ENCODE assay signal across 35 cellular contexts in the genomic region with DNA sequence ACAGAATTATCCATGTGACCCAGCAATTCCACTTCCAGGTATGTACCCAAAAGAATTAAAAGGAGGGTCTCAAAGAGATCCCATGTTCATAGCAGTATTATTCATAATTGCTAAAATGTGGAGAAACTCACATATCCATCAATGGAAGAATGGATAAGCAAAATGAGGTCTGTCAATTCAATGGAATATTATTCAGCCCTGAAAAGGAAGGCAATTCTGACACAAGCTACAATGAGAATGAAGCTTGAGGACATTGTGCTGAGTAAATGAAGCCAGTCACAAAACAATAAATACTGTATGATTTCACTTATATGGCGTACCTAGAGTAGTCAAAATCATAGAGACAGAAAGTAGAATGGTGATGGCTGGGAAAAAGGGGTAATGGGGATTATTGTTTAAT. TPM values are rescaled to one million over a fixed set of nuclear protein-coding genes. Genes with fewer than 3 reads are reported as not detected.
"Had no signal": no experiment of that assay in that cellular context is flagged by ENCODE, and none has a peak within 500 bp of the region (broad histone marks: within the 10 kb centered on the region; RNA-seq: fewer than 3 reads in every experiment).

No MANE protein-coding gene starts in this region.

- ATAC-seq: activated naive CD4-positive, alpha-beta T cell treated with anti-CD3 and anti-CD28 coated beads, Interleukin-2, amount 50 U/mL, for 72 hours; activated naive CD8-positive, alpha-beta T cell treated with anti-CD3 and anti-CD28 coated beads, Interleukin-2, amount 50 U/mL, for 24 hours; activated T-cell treated with anti-CD3 and anti-CD28 coated beads, Interleukin-2, amount 50 U/mL, for 4 hours; activated T-cell treated with anti-CD3 and anti-CD28 coated beads, Interleukin-2, amount 50 U/mL, for 72 hours; activated T-helper 17 cell treated with anti-CD3 and anti-CD28 coated beads, Interleukin-2, amount 50 U/mL, for 72 hours; body of pancreas had no signal

- H3K27me3 ChIP-seq: adrenal gland, ascending aorta, body of pancreas, brain microvascular endothelial cell, breast epithelium, cardiac muscle cell had no signal

- H3K9me3 ChIP-seq: adrenal gland, ascending aorta, body of pancreas, breast epithelium had no signal

- H3K4me1 ChIP-seq: adrenal gland, ascending aorta, body of pancreas, breast epithelium had no signal

- H3K4me3 ChIP-seq: adrenal gland, ascending aorta, body of pancreas, breast epithelium, cardiac muscle cell had no signal

- DNase-seq: activated effector memory CD4-positive, alpha-beta T cell treated with anti-CD3 and anti-CD28 coated beads, Interleukin-2, amount 50 U/mL, for 16 hours; activated effector memory CD4-positive, alpha-beta T cell treated with Interleukin-2 at 50 U/mL for 16 hours; activated gamma-delta T cell; activated gamma-delta T cell treated with Interleukin-2 at 50 U/mL for 16 hours; activated naive CD4-positive, alpha-beta T cell; activated naive CD4-positive, alpha-beta T cell treated with anti-CD3 and anti-CD28 coated beads for 36 hours; activated naive CD4-positive, alpha-beta T cell treated with anti-CD3 and anti-CD28 coated beads, Interleukin-2, amount 10 ng/mL, durations not matched to agents 7 days and 5 days; activated naive CD4-positive, alpha-beta T cell treated with anti-CD3 and anti-CD28 coated beads, Interleukin-2, amount 50 U/mL, for 16 hours; activated naive CD4-positive, alpha-beta T cell treated with Interleukin-2 at 50 U/mL for 16 hours; activated naive CD8-positive, alpha-beta T cell treated with anti-CD3 and anti-CD28 coated beads for 36 hours; activated naive CD8-positive, alpha-beta T cell treated with anti-CD3 and anti-CD28 coated beads, Interleukin-2, amount 10 ng/mL, durations not matched to agents 7 days and 5 days; activated naive CD8-positive, alpha-beta T cell treated with anti-CD3 and anti-CD28 coated beads, Interleukin-2, amount 50 U/mL, for 24 hours; activated T-cell treated with anti-CD3 and anti-CD28 coated beads, Interleukin-2, amount 50 U/mL, for 24 hours; activated T-cell treated with anti-CD3 and anti-CD28 coated beads, Interleukin-2, amount 50 U/mL, for 4 hours; activated T-cell treated with anti-CD3 and anti-CD28 coated beads, Interleukin-2, amount 50 U/mL, for 48 hours; activated T-cell treated with anti-CD3 and anti-CD28 coated beads, Interleukin-2, amount 50 U/mL, for 72 hours; adrenal gland; amniotic stem cell; amygdala; anterior cingulate cortex; aorta; body of pancreas; brain microvascular endothelial cell; caudate nucleus; central memory CD4-positive, alpha-beta T cell; cerebellar nuclear complex had no signal

- H3K36me3 ChIP-seq: adrenal gland, ascending aorta, brain microvascular endothelial cell, breast epithelium, cardiac muscle cell had no signal

- H3K27ac ChIP-seq: adrenal gland, ascending aorta, body of pancreas, brain microvascular endothelial cell, breast epithelium, cardiac muscle cell had no signal

- FAIRE-seq: astrocyte, bronchial epithelial cell had no signal

RNA-seq across cellular contexts. Expression of a gene that starts 19.4 kb away (rescaled TPM):
- total RNA-seq: activated naive CD4-positive, alpha-beta T cell treated with anti-CD3 and anti-CD28 coated beads for 36 hours; activated naive CD8-positive, alpha-beta T cell treated with anti-CD3 and anti-CD28 coated beads for 36 hours; activated naive CD8-positive, alpha-beta T cell treated with anti-CD3 and anti-CD28 coated beads, Interleukin-2, amount 10 ng/mL, durations not matched to agents 7 days and 5 days; activated T-helper 1 cell treated with anti-CD3 and anti-CD28 coated beads, Interleukin-12 subunit alpha, Interleukin-12 subunit beta, Interleukin-2, Interleukin-4 antibody, amounts not matched to agents 30 ng/mL and 10 ng/mL and 1 ng/mL, durations not matched to agents 14 hours and 24 hours and 36 hours; activated T-helper 17 cell treated with anti-CD3 and anti-CD28 coated beads, Interleukin-2, amount 50 U/mL, for 72 hours; bronchial epithelial cell; chondrocyte had no signal
